Comparison of ENCODE assay signal across 22 cellular contexts in the genomic region with DNA sequence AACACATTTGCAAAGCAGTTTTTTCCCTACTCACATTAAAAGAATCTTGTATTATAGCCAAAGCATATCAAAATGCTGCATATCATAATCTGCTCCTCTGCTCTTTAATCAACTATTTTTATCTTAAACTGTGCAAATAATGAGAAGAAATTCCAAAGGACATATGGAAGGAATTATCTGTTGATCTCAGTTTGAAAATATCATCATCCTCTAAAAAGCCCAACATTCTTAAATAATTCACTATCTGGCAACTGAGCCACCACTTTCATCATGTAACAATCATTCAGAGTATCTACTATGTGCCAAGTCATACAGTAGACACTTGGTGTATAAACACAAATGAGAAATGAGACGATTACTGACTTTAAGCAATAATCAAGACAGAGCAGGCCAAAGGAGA.
DNase-seq lines count a peak whose midpoint lies in the region; ATAC-seq and TF ChIP-seq lines count a peak whose summit lies in the region.
"Had no signal": no experiment of that assay in that cellular context is flagged by ENCODE, and none has a peak within 500 bp of the region (broad histone marks: within the 10 kb centered on the region; RNA-seq: fewer than 3 reads in every experiment).

No MANE protein-coding gene starts in this region.

- H3K4me1 ChIP-seq in skeletal muscle satellite cell (ENCODE audit: control insufficient read depth, insufficient read depth, low read length) (peaks cover 50% of the 10 kb centered on the region), gastroesophageal sphincter (peaks cover 0 to 8% (median 0%) of the 10 kb centered on the region in 3 donors)
- H3K4me1 ChIP-seq: BLaER1 treated with 17β-estradiol and CSF1 and Interleukin-3, amounts not matched to agents 10 nM and 100 nM had no signal

- H3K36me3 ChIP-seq in skeletal muscle satellite cell (ENCODE audit: insufficient read depth, low read length) (no peaks in the 10 kb centered on the region), gastroesophageal sphincter (no peaks in the 10 kb centered on the region)

- H3K4me2 ChIP-seq in skeletal muscle satellite cell (ENCODE audit: low read length): peak overlapping the region; percentile 6
- H3K4me2 ChIP-seq: BLaER1 treated with 17β-estradiol and CSF1 and Interleukin-3, amounts not matched to agents 10 nM and 100 nM; PC-9 had no signal

- peak; percentile 97 for DNase-seq in EH (ENCODE audit: low read depth)
- DNase-seq in amniotic epithelial cell (ENCODE audit: low read depth): peak; percentile 62
- peak; percentile 13 for DNase-seq in fibroblast of pulmonary artery (ENCODE audit: low read depth)
- DNase-seq in NK-92 (lab: John Stamatoyannopoulos, UW; ENCODE audit: unreplicated experiment): no peak
- DNase-seq in NCI-H526 (lab: John Stamatoyannopoulos, UW): no peak
- DNase-seq: activated CD8-positive, alpha-beta T cell treated with anti-CD3 and anti-CD28 coated beads for 36 hours; activated naive CD4-positive, alpha-beta T cell treated with anti-CD3 and anti-CD28 coated beads for 36 hours; activated T-cell treated with anti-CD3 and anti-CD28 coated beads, Interleukin-2, amount 50 U/mL, for 1 hour; Calu3; head of caudate nucleus; NCI-H146; NCI-H2171 treated with DMSO at 0.1 percent for 48 hours; NCI-H748 treated with DMSO at 0.1 percent for 48 hours; nucleus accumbens; PC-9; retina; SIG-M5 had no signal

- TF ChIP-seq POLR2A in gastroesophageal sphincter (IDR thresholded peaks at IDR 0.05): no peak

- WGBS in gastroesophageal sphincter (ENCODE audit: low coverage in 1 of 2), 2 donors: 0 to 14% methylated on average over 1 of the region's 1 CpG

- H3K27ac ChIP-seq in gastroesophageal sphincter: no peak overlapping the region
- H3K27ac ChIP-seq: BLaER1 treated with 17β-estradiol and CSF1 and Interleukin-3, amounts not matched to agents 10 nM and 100 nM; PC-9 had no signal

- ATAC-seq in gastroesophageal sphincter: no peak
- ATAC-seq: activated CD8-positive, alpha-beta T cell treated with anti-CD3 and anti-CD28 coated beads for 36 hours; GM12878; stimulated activated effector memory CD8-positive, alpha-beta T cell treated with anti-CD3 and anti-CD28 coated beads, Interleukin-12 subunit alpha, Interleukin-12 subunit beta, amount 100 ng/mL, for 72 hours had no signal

- TF ChIP-seq CTCF in fibroblast of pulmonary artery (IDR thresholded peaks at IDR 0.05; ENCODE audit: low read length, missing control alignments) (no peak), gastroesophageal sphincter (IDR thresholded peaks at IDR 0.05) (no peak)

- no peaks in the 10 kb centered on the region for H3K9me3 ChIP-seq in skeletal muscle satellite cell (replicated peaks; ENCODE audit: low read length)
- no peaks in the 10 kb centered on the region for H3K9me3 ChIP-seq in gastroesophageal sphincter
- H3K9me3 ChIP-seq: BLaER1 treated with 17β-estradiol and CSF1 and Interleukin-3, amounts not matched to agents 10 nM and 100 nM had no signal

- H3K27me3 ChIP-seq in skeletal muscle satellite cell (ENCODE audit: control insufficient read depth, insufficient read depth, low read length): no peaks in the 10 kb centered on the region
- no peaks in the 10 kb centered on the region for H3K27me3 ChIP-seq in gastroesophageal sphincter
- H3K27me3 ChIP-seq: BLaER1 treated with 17β-estradiol and CSF1 and Interleukin-3, amounts not matched to agents 10 nM and 100 nM had no signal

- H3K9ac ChIP-seq in skeletal muscle satellite cell (ENCODE audit: low read depth, low read length): peak overlapping the region; percentile 29
- H3K9ac ChIP-seq: BLaER1 treated with 17β-estradiol and CSF1 and Interleukin-3, amounts not matched to agents 10 nM and 100 nM had no signal

- H3K4me3 ChIP-seq in fibroblast of pulmonary artery (replicated peaks; ENCODE audit: low read depth, low read length): no peak overlapping the region
- no peak overlapping the region for H3K4me3 ChIP-seq in skeletal muscle satellite cell (ENCODE audit: low read length)
- H3K4me3 ChIP-seq in gastroesophageal sphincter: no peak overlapping the region
- H3K4me3 ChIP-seq: BLaER1 treated with 17β-estradiol and CSF1 and Interleukin-3, amounts not matched to agents 10 nM and 100 nM; GM12878; PC-9 had no signal

- no peak for TF ChIP-seq EP300 in gastroesophageal sphincter (IDR thresholded peaks at IDR 0.05)

Comparison
In these comparisons a context has a peak if more than half of its experiments do, and no peak if none do; other contexts are left out.
1. DNase-seq: peak in EH (single experiment), amniotic epithelial cell (single experiment) and fibroblast of pulmonary artery (single experiment); none in NK-92 (single experiment) and NCI-H526 (0 of 2).